Comparison of ENCODE assay signal across 8 cellular contexts in genomic region chr7:77697535-77697831, GRCh38. TPM values are rescaled to one million over a fixed set of nuclear protein-coding genes. Genes with fewer than 3 reads are reported as not detected.
DNase-seq lines count a peak whose midpoint lies in the region; ATAC-seq and TF ChIP-seq lines count a peak whose summit lies in the region.

No MANE protein-coding gene starts in this region.

- H2BK5ac ChIP-seq in mesendoderm (ENCODE audit: low read length), result no peak overlapping the region

- H4K20me1 ChIP-seq in OCI-LY3 (ENCODE audit: insufficient read depth, low read length), result peaks cover 42% of the 10 kb centered on the region

- no peak for TF ChIP-seq CTCF in GM12875 (IDR thresholded peaks at IDR 0.05; ENCODE audit: borderline replicate concordance, insufficient read depth, low read depth, low read length)
- no peak for TF ChIP-seq CTCF in OCI-LY3 (IDR thresholded peaks at IDR 0.05; ENCODE audit: low read depth, low read length)
- no peak for TF ChIP-seq CTCF in GM10248 (IDR thresholded peaks at IDR 0.05; ENCODE audit: control extremely low read depth, extremely low read depth, low read depth, missing control alignments)

- no peak overlapping the region for H4K8ac ChIP-seq in mesendoderm (ENCODE audit: low read depth, low read length)

- WGBS in mesendoderm (ENCODE audit: extremely low coverage, insufficient coverage, low lambda C conversion rate), result no CpG with 5 or more reads among the region's 10 CpGs
- 0% methylated on average over 10 of the region's 10 CpGs for WGBS in aorta, 2 donors

- no peaks in the 10 kb centered on the region for H3K9me3 ChIP-seq in OCI-LY3 (ENCODE audit: insufficient read depth, low read length)
- no peaks in the 10 kb centered on the region for H3K9me3 ChIP-seq in aorta (ENCODE audit: control insufficient read depth, low read length)

- peaks cover 6% of the 10 kb centered on the region for H3K36me3 ChIP-seq in OCI-LY3 (replicated peaks; ENCODE audit: low read depth, low read length)
- no peaks in the 10 kb centered on the region for H3K36me3 ChIP-seq in mesendoderm (ENCODE audit: control insufficient read depth, insufficient read depth, low read length)
- no peaks in the 10 kb centered on the region for H3K36me3 ChIP-seq in aorta (ENCODE audit: control insufficient read depth in 1 of 2, insufficient read depth in 2 of 2, low read length in 1 of 2)

- POLR2A ChIA-PET in GM10248 (lab: Yijun Ruan, JAX), result no interaction called here

- peak overlapping the region; percentile 99 for H3K56ac ChIP-seq in mesendoderm (ENCODE audit: low read length)

- H4K5ac ChIP-seq in mesendoderm (ENCODE audit: low read length), result no peak overlapping the region

- H2AK5ac ChIP-seq in mesendoderm (ENCODE audit: low read length), result no peak overlapping the region

- H3K79me1 ChIP-seq in mesendoderm (ENCODE audit: low read length), result peaks cover 7% of the 10 kb centered on the region

- H3K4me2 ChIP-seq in OCI-LY3 (ENCODE audit: low read length), result peak overlapping the region; percentile 89
- peak overlapping the region; percentile 58 for H3K4me2 ChIP-seq in mesendoderm (ENCODE audit: low read length)

- ATAC-seq in aorta (ENCODE audit: low FRiP score), result peak; percentile 59
- ATAC-seq in GM18861 (IDR thresholded peaks at IDR 0.05; ENCODE audit: unreplicated experiment), result no peak
- ATAC-seq in GM18517 (IDR thresholded peaks at IDR 0.05; ENCODE audit: unreplicated experiment), result no peak

- CTCF ChIA-PET in GM10248 (lab: Yijun Ruan, JAX), result interaction anchor here (0.9 to 2.5 kb wide), 8 partner anchors 10 to 342 kb away, joined by 3 to 11 read pairs (median 4); no protein-coding TSS in a partner anchor

- no peak overlapping the region for H3K23ac ChIP-seq in mesendoderm (ENCODE audit: low read length)

- no peak overlapping the region for H2BK120ac ChIP-seq in mesendoderm (ENCODE audit: low read depth, low read length)

- intact Hi-C loops in aorta (cut with DNase I), result loop anchor here in 1 of 2 donors (5.0 kb wide), 1 partner anchor 100 kb away; the partner anchor contains the start of genes PHTF2 and TMEM60

- peak overlapping the region; percentile 81 for H3K9ac ChIP-seq in OCI-LY3 (ENCODE audit: low read length)
- peak overlapping the region; percentile 99 for H3K9ac ChIP-seq in mesendoderm (ENCODE audit: low read length)

- peak overlapping the region; percentile 40 for H3K18ac ChIP-seq in mesendoderm (ENCODE audit: low read length)

- DNase-seq in mesendoderm (no peak), aorta (peak in 1 of 2 donors; percentile 61), GM10248 (ENCODE audit: extremely low spot score) (no peak)

- no peak overlapping the region for H3K4ac ChIP-seq in mesendoderm (ENCODE audit: low read depth, low read length)

- H3K4me1 ChIP-seq in OCI-LY3 (ENCODE audit: low read length) (peaks cover 21% of the 10 kb centered on the region), mesendoderm (ENCODE audit: control insufficient read depth, low read depth, low read length) (no peaks in the 10 kb centered on the region), aorta (ENCODE audit: control insufficient read depth in 1 of 2, insufficient read depth in 2 of 2, low read length in 2 of 2) (peaks cover 0 to 3% of the 10 kb centered on the region in 2 donors)

- peaks cover 64% of the 10 kb centered on the region for H3K79me2 ChIP-seq in OCI-LY3 (ENCODE audit: low read length)
- H3K79me2 ChIP-seq in mesendoderm (ENCODE audit: control insufficient read depth, insufficient read depth, low read length), result peaks cover 51% of the 10 kb centered on the region

- H2BK15ac ChIP-seq in mesendoderm (replicated peaks; ENCODE audit: low read depth), result no peak overlapping the region

- H3K27ac ChIP-seq in OCI-LY3 (ENCODE audit: low read length) (peak overlapping the region; percentile 67), cingulate gyrus (ENCODE audit: low read depth, low read length) (peak overlapping the region; percentile 95), mesendoderm (ENCODE audit: low read depth, low read length) (no peak overlapping the region), aorta (ENCODE audit: low read depth in 1 of 2, low read length in 2 of 2) (peak overlapping the region in 1 of 2 donors; percentile 66)

- H2AFZ ChIP-seq in OCI-LY3 (ENCODE audit: low read depth, low read length), result no peak overlapping the region

- H3K27me3 ChIP-seq in OCI-LY3 (ENCODE audit: low read depth, low read length) (no peaks in the 10 kb centered on the region), mesendoderm (ENCODE audit: insufficient read depth, low read length, poor library complexity) (no peaks in the 10 kb centered on the region), aorta (ENCODE audit: control insufficient read depth in 1 of 2, insufficient read depth in 2 of 2, low read length in 1 of 2) (no peaks in the 10 kb centered on the region)

- H3K4me3 ChIP-seq in GM12875 (ENCODE audit: low read depth, low read length), result peak overlapping the region; percentile 99
- H3K4me3 ChIP-seq in OCI-LY3 (ENCODE audit: low read length), result peak overlapping the region; percentile 92
- peak overlapping the region; percentile 99 for H3K4me3 ChIP-seq in mesendoderm (ENCODE audit: low read length)
- peak overlapping the region; percentile 76 to 89 for H3K4me3 ChIP-seq in aorta (ENCODE audit: low read length in 2 of 2)

RNA-seq across cellular contexts. Expression of gene RSBN1L, which starts 1.2 kb away (rescaled TPM):
- polyA plus RNA-seq in mesendoderm (2013, experiment 1 of 2), result 10.8 TPM
- polyA plus RNA-seq in mesendoderm (2013, experiment 2 of 2), result 10.7 TPM
- total RNA-seq in aorta, result 10 to 100 TPM; 19.7 to 25.4 TPM
- 10 to 100 TPM in 1 of 2 donors, 1 to 10 TPM in 1; 3.0 to 12.5 TPM for polyA plus RNA-seq in aorta
